ENCODE assay signal across 28 cellular contexts in the genomic region with DNA sequence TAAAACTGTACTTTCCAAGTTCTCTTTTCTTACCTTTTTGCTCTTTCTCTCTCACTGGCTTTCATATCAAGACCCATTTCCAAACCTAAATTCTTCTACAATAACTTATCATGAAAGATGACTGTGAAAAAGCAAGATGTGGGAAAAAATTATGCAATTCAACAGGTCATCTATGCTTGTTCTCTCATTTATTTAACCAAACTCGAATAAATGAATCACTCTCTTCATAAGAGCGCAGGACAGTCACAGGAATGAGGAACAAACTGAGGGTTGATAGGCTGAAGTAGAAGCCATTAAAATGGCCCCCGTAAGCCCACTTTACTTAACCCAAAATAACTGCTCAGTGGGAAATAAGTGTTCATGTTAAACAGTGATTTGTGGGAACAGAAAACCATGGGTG.
"Had no signal": no experiment of that assay in that cellular context is flagged by ENCODE, and none has a peak within 500 bp of the region (broad histone marks: within the 10 kb centered on the region; RNA-seq: fewer than 3 reads in every experiment).

No MANE protein-coding gene starts in this region.

- H3K36me3 ChIP-seq: gastroesophageal sphincter, right atrium auricular region, transverse colon, WERI-Rb-1 had no signal

- H3K36me3 Mint-ChIP-seq: activated CD4-positive, alpha-beta memory T cell treated with anti-CD3 and anti-CD28 coated beads for 36 hours; activated naive CD4-positive, alpha-beta T cell treated with anti-CD3 and anti-CD28 coated beads, Interleukin-2, amount 10 ng/mL, durations not matched to agents 7 days and 5 days; activated naive CD8-positive, alpha-beta T cell treated with anti-CD3 and anti-CD28 coated beads, Interleukin-2, amount 10 ng/mL, durations not matched to agents 7 days and 5 days; naive thymus-derived CD8-positive, alpha-beta T cell had no signal

- DNase-seq: activated CD4-positive, alpha-beta memory T cell treated with anti-CD3 and anti-CD28 coated beads for 36 hours; activated CD4-positive, alpha-beta T cell treated with anti-CD3 and anti-CD28 coated beads for 48 hours; activated CD8-positive, alpha-beta memory T cell treated with anti-CD3 and anti-CD28 coated beads, Interleukin-2, amount 50 U/mL, for 48 hours; activated gamma-delta T cell; activated naive CD4-positive, alpha-beta T cell treated with anti-CD3 and anti-CD28 coated beads, Interleukin-2, amount 10 ng/mL, durations not matched to agents 7 days and 5 days; activated naive CD8-positive, alpha-beta T cell treated with anti-CD3 and anti-CD28 coated beads, Interleukin-2, amount 10 ng/mL, durations not matched to agents 7 days and 5 days; activated T-cell treated with anti-CD3 and anti-CD28 coated beads, Interleukin-2, amount 50 U/mL, for 24 hours; amygdala; endodermal cell; head of caudate nucleus; hypothalamus; immature natural killer cell; kidney; naive thymus-derived CD8-positive, alpha-beta T cell; stimulated activated CD4-positive, alpha-beta T cell treated with anti-CD3 and anti-CD28 coated beads, Interleukin-15, amount 100 ng/mL, for 24 hours; stimulated activated CD4-positive, alpha-beta T cell treated with anti-CD3 and anti-CD28 coated beads, Interleukin-2, amount 100 ng/mL, for 24 hours; stimulated activated naive CD4-positive, alpha-beta T cell; T-helper 9 cell; testis; transverse colon; WERI-Rb-1 had no signal

- H3K4me1 Mint-ChIP-seq: activated naive CD4-positive, alpha-beta T cell treated with anti-CD3 and anti-CD28 coated beads, Interleukin-2, amount 10 ng/mL, durations not matched to agents 7 days and 5 days; activated naive CD8-positive, alpha-beta T cell treated with anti-CD3 and anti-CD28 coated beads, Interleukin-2, amount 10 ng/mL, durations not matched to agents 7 days and 5 days; central memory CD8-positive, alpha-beta T cell; endodermal cell; immature natural killer cell; naive thymus-derived CD8-positive, alpha-beta T cell had no signal

- H3K4me3 Mint-ChIP-seq: activated CD4-positive, alpha-beta memory T cell treated with anti-CD3 and anti-CD28 coated beads for 36 hours; activated naive CD4-positive, alpha-beta T cell treated with anti-CD3 and anti-CD28 coated beads, Interleukin-2, amount 10 ng/mL, durations not matched to agents 7 days and 5 days; activated naive CD8-positive, alpha-beta T cell treated with anti-CD3 and anti-CD28 coated beads, Interleukin-2, amount 10 ng/mL, durations not matched to agents 7 days and 5 days; activated T-cell treated with anti-CD3 and anti-CD28 coated beads, Interleukin-2, amount 50 U/mL, for 24 hours; central memory CD8-positive, alpha-beta T cell; dendritic cell treated with granulocyte-macrophage colony-stimulating factor and Interleukin-4, amounts not matched to agents 40 ng/mL and 50 ng/mL, for 4 days; endodermal cell; immature natural killer cell; naive thymus-derived CD8-positive, alpha-beta T cell; T-helper 1 cell treated with Interleukin-12 subunit alpha and Interleukin-12 subunit beta and Interleukin-4 antibody, amounts not matched to agents 30 μg/mL and 1 μg/mL, for 36 hours had no signal

- H3K4me3 ChIP-seq: gastroesophageal sphincter, right atrium auricular region, testis, transverse colon had no signal

- H3K27me3 Mint-ChIP-seq: activated CD4-positive, alpha-beta memory T cell treated with anti-CD3 and anti-CD28 coated beads for 36 hours; activated naive CD4-positive, alpha-beta T cell treated with anti-CD3 and anti-CD28 coated beads, Interleukin-2, amount 10 ng/mL, durations not matched to agents 7 days and 5 days; activated naive CD8-positive, alpha-beta T cell treated with anti-CD3 and anti-CD28 coated beads, Interleukin-2, amount 10 ng/mL, durations not matched to agents 7 days and 5 days; activated T-cell treated with anti-CD3 and anti-CD28 coated beads, Interleukin-2, amount 50 U/mL, for 24 hours; central memory CD8-positive, alpha-beta T cell; dendritic cell treated with granulocyte-macrophage colony-stimulating factor and Interleukin-4, amounts not matched to agents 40 ng/mL and 50 ng/mL, for 4 days; naive thymus-derived CD8-positive, alpha-beta T cell had no signal

- H3K9me3 Mint-ChIP-seq: dendritic cell treated with granulocyte-macrophage colony-stimulating factor and Interleukin-4, amounts not matched to agents 40 ng/mL and 50 ng/mL, for 4 days; endodermal cell had no signal

- H3K27ac ChIP-seq: gastroesophageal sphincter, right atrium auricular region, testis, transverse colon, WERI-Rb-1 had no signal

- H3K27ac Mint-ChIP-seq: activated CD4-positive, alpha-beta memory T cell treated with anti-CD3 and anti-CD28 coated beads for 36 hours; activated naive CD4-positive, alpha-beta T cell treated with anti-CD3 and anti-CD28 coated beads, Interleukin-2, amount 10 ng/mL, durations not matched to agents 7 days and 5 days; activated naive CD8-positive, alpha-beta T cell treated with anti-CD3 and anti-CD28 coated beads, Interleukin-2, amount 10 ng/mL, durations not matched to agents 7 days and 5 days; activated T-cell treated with anti-CD3 and anti-CD28 coated beads, Interleukin-2, amount 50 U/mL, for 24 hours; dendritic cell treated with granulocyte-macrophage colony-stimulating factor and Interleukin-4, amounts not matched to agents 40 ng/mL and 50 ng/mL, for 4 days; endodermal cell; immature natural killer cell; naive thymus-derived CD8-positive, alpha-beta T cell; T-helper 1 cell treated with Interleukin-12 subunit alpha and Interleukin-12 subunit beta and Interleukin-4 antibody, amounts not matched to agents 30 μg/mL and 1 μg/mL, for 36 hours had no signal

- H3K27me3 ChIP-seq: gastroesophageal sphincter, right atrium auricular region, testis, transverse colon had no signal

- H3K4me1 ChIP-seq: gastroesophageal sphincter, right atrium auricular region, testis, transverse colon had no signal

- ATAC-seq: activated CD4-positive, CD25-positive, alpha-beta regulatory T cell treated with anti-CD3 and anti-CD28 coated beads, Interleukin-2, amount 50 U/mL, for 24 hours; esophagus mucosa; gastroesophageal sphincter; naive thymus-derived CD8-positive, alpha-beta T cell had no signal

- H3K9me3 ChIP-seq: gastroesophageal sphincter, right atrium auricular region, testis, transverse colon had no signal
